8 cellular contexts compared by ENCODE assay signal in genomic region chr6:90297124-90297865, GRCh38. TPM values are rescaled to one million over a fixed set of nuclear protein-coding genes. Genes with fewer than 3 reads are reported as not detected.
DNase-seq lines count a peak whose midpoint lies in the region; ATAC-seq and TF ChIP-seq lines count a peak whose summit lies in the region.

No MANE protein-coding gene starts in this region.

- H3K36me3 ChIP-seq in iPS DF 6.9 (ENCODE audit: control insufficient read depth, insufficient read depth, low read length) (no peaks in the 10 kb centered on the region), smooth muscle cell (ENCODE audit: low read depth) (no peaks in the 10 kb centered on the region)

- H3K9ac ChIP-seq in smooth muscle cell (ENCODE audit: low read depth) = peak overlapping the region; percentile 61

- H3K27me3 ChIP-seq in iPS DF 6.9 (ENCODE audit: control insufficient read depth, insufficient read depth, low read length) = peaks cover 16% of the 10 kb centered on the region
- peaks cover 28% of the 10 kb centered on the region for H3K27me3 ChIP-seq in smooth muscle cell (ENCODE audit: low read depth)

- H3K79me2 ChIP-seq in smooth muscle cell (ENCODE audit: low read depth) = peaks cover 10% of the 10 kb centered on the region

- H3K27ac Mint-ChIP-seq in activated CD4-positive, alpha-beta memory T cell treated with anti-CD3 and anti-CD28 coated beads for 36 hours = no peak overlapping the region

- WGBS in iPS DF 6.9 (ENCODE audit: insufficient coverage, insufficient read length) = no CpG with 5 or more reads among the region's 30 CpGs
- 19% methylated on average over 29 of the region's 30 CpGs for WGBS in smooth muscle cell (ENCODE audit: low lambda C conversion rate)

- peaks cover 15% of the 10 kb centered on the region for H3K27me3 Mint-ChIP-seq in activated CD4-positive, alpha-beta memory T cell treated with anti-CD3 and anti-CD28 coated beads for 36 hours

- H3K4me3 ChIP-seq in iPS DF 6.9 (ENCODE audit: low read length) (peak overlapping the region; percentile 62; the same call in 1 of the 2 replicates), smooth muscle cell (peak overlapping the region; percentile 84)

- H3K9me3 ChIP-seq in iPS DF 6.9 (ENCODE audit: control insufficient read depth, insufficient read depth, low read length) (no peaks in the 10 kb centered on the region), smooth muscle cell (replicated peaks; ENCODE audit: low read depth) (no peaks in the 10 kb centered on the region)

- ATAC-seq in HG03064 (IDR thresholded peaks at IDR 0.05; ENCODE audit: low read depth, unreplicated experiment) = peak; percentile 7

- H3K27ac ChIP-seq in iPS DF 6.9 (ENCODE audit: low read length) (no peak overlapping the region), smooth muscle cell (ENCODE audit: low read depth) (peak overlapping the region; percentile 51)

- peaks cover 14% of the 10 kb centered on the region for H3K36me3 Mint-ChIP-seq in activated CD4-positive, alpha-beta memory T cell treated with anti-CD3 and anti-CD28 coated beads for 36 hours

- H3K9me3 Mint-ChIP-seq in activated CD4-positive, alpha-beta memory T cell treated with anti-CD3 and anti-CD28 coated beads for 36 hours = no peaks in the 10 kb centered on the region

- H2AFZ ChIP-seq in smooth muscle cell (ENCODE audit: low read depth) = peak overlapping the region; percentile 79

- peak overlapping the region; percentile 53 for H3K4me3 Mint-ChIP-seq in activated CD4-positive, alpha-beta memory T cell treated with anti-CD3 and anti-CD28 coated beads for 36 hours

- intact Hi-C loops in activated CD4-positive, alpha-beta memory T cell treated with anti-CD3 and anti-CD28 coated beads for 36 hours (cut with micrococcal nuclease) = loop anchor here (2.0 kb wide), 1 partner anchor 72 kb away; no protein-coding TSS in a partner anchor

- H3K4me1 ChIP-seq in iPS DF 6.9 (ENCODE audit: control insufficient read depth, insufficient read depth, low read length) = peaks cover 7% of the 10 kb centered on the region; the same call in 1 of the 2 replicates
- peaks cover 17% of the 10 kb centered on the region for H3K4me1 ChIP-seq in smooth muscle cell (ENCODE audit: low read depth)

- no peak for TF ChIP-seq CTCF in smooth muscle cell (IDR thresholded peaks at IDR 0.05; ENCODE audit: borderline replicate concordance, insufficient read depth, poor library complexity, severe bottlenecking)

- H3K4me2 ChIP-seq in smooth muscle cell = peak overlapping the region; percentile 100

- POLR2A ChIA-PET in activated CD4-positive, alpha-beta memory T cell treated with anti-CD3 and anti-CD28 coated beads for 36 hours (lab: Charles Lee) = interaction anchor here (0.8 kb wide), 1 partner anchor 50 kb away, joined by 3 read pairs; no protein-coding TSS in a partner anchor

- peaks cover 6% of the 10 kb centered on the region for H4K20me1 ChIP-seq in smooth muscle cell (ENCODE audit: low read depth)

- H3F3A ChIP-seq in smooth muscle cell (ENCODE audit: low read depth) = peaks cover 11% of the 10 kb centered on the region

- H3K4me1 Mint-ChIP-seq in activated CD4-positive, alpha-beta memory T cell treated with anti-CD3 and anti-CD28 coated beads for 36 hours (ENCODE audit: low read depth) = peaks cover 31% of the 10 kb centered on the region

- CTCF ChIA-PET in activated CD4-positive, alpha-beta memory T cell treated with anti-CD3 and anti-CD28 coated beads for 36 hours (lab: Charles Lee) = interaction anchor here (1.0 to 7.4 kb wide), 7 partner anchors 22 to 181 kb away, joined by 3 to 48 read pairs (median 5); no protein-coding TSS in a partner anchor

- no peak for DNase-seq in activated CD4-positive, alpha-beta memory T cell treated with anti-CD3 and anti-CD28 coated beads for 36 hours
- DNase-seq in iPS DF 6.9 (ENCODE audit: low read depth, low spot score) (no peak), smooth muscle cell (lab: John Stamatoyannopoulos, UW; ENCODE audit: unreplicated experiment) (no peak), NCI-H2171 treated with DMSO at 0.1 percent for 48 hours (lab: John Stamatoyannopoulos, UW) (no peak), 8988T (no peak), NCI-H2081 treated with DMSO at 0.1 percent for 48 hours (lab: John Stamatoyannopoulos, UW) (no peak), OCI-M2 (lab: John Stamatoyannopoulos, UW; ENCODE audit: unreplicated experiment) (no peak)

RNA-seq across cellular contexts. Expression of gene BACH2, which starts 0.7 kb away (rescaled TPM):
- total RNA-seq in activated CD4-positive, alpha-beta memory T cell treated with anti-CD3 and anti-CD28 coated beads for 36 hours = 10 to 100 TPM; 49.2 to 55.4 TPM
- total RNA-seq in smooth muscle cell = 4.3 and 4.5 TPM in 2 replicates
- polyA plus RNA-seq in smooth muscle cell = 3.0 and 3.6 TPM in 2 replicates
